33 cellular contexts compared by ENCODE assay signal in genomic region chr21:28118570-28118969, GRCh38.
"Had no signal": no experiment of that assay in that cellular context is flagged by ENCODE, and none has a peak within 500 bp of the region (broad histone marks: within the 10 kb centered on the region; RNA-seq: fewer than 3 reads in every experiment).

No MANE protein-coding gene starts in this region.

- H3K4me3 ChIP-seq: adrenal gland, body of pancreas, cardiac muscle cell had no signal

- ATAC-seq: activated CD8-positive, alpha-beta T cell treated with anti-CD3 and anti-CD28 coated beads for 36 hours; activated naive CD4-positive, alpha-beta T cell treated with anti-CD3 and anti-CD28 coated beads, Interleukin-2, amount 50 U/mL, for 72 hours; activated T-cell treated with anti-CD3 and anti-CD28 coated beads, Interleukin-2, amount 50 U/mL, for 4 hours; activated T-cell treated with anti-CD3 and anti-CD28 coated beads, Interleukin-2, amount 50 U/mL, for 72 hours; activated T-helper 17 cell treated with anti-CD3 and anti-CD28 coated beads, Interleukin-2, amount 50 U/mL, for 72 hours; body of pancreas had no signal

- H3K36me3 ChIP-seq: adrenal gland, brain microvascular endothelial cell, cardiac muscle cell had no signal

- H3K27ac ChIP-seq: adrenal gland, body of pancreas, brain microvascular endothelial cell, cardiac muscle cell, VCaP had no signal

- H3K4me1 ChIP-seq: adrenal gland, body of pancreas had no signal

- H3K9me3 ChIP-seq: adrenal gland, body of pancreas had no signal

- H3K27me3 ChIP-seq: adrenal gland, body of pancreas, brain microvascular endothelial cell, cardiac muscle cell had no signal

- DNase-seq: activated B cell treated with CpG ODN at 0.5 μM for 24 hours; activated CD4-positive, alpha-beta memory T cell treated with anti-CD3 and anti-CD28 coated beads for 36 hours; activated CD4-positive, alpha-beta T cell treated with anti-CD3 and anti-CD28 coated beads for 4 hours; activated CD4-positive, alpha-beta T cell treated with anti-CD3 and anti-CD28 coated beads, Interleukin-2, amount 10 ng/mL, durations not matched to agents 24 days and 14 days; activated CD4-positive, alpha-beta T cell treated with anti-CD3 and anti-CD28 coated beads, Interleukin-2, amount 50 U/mL, for 1 hour; activated CD4-positive, alpha-beta T cell treated with anti-CD3 and anti-CD28 coated beads, Interleukin-2, amount 50 U/mL, for 4 hours; activated CD4-positive, CD25-positive, alpha-beta regulatory T cell treated with anti-CD3 and anti-CD28 coated beads, Interleukin-2, amount 50 U/mL, for 72 hours; activated CD8-positive, alpha-beta memory T cell treated with anti-CD3 and anti-CD28 coated beads, Interleukin-2, amount 50 U/mL, for 4 hours; activated CD8-positive, alpha-beta T cell treated with anti-CD3 and anti-CD28 coated beads for 36 hours; activated effector memory CD4-positive, alpha-beta T cell treated with anti-CD3 and anti-CD28 coated beads, Interleukin-2, amount 50 U/mL, for 16 hours; activated gamma-delta T cell treated with Interleukin-2 at 50 U/mL for 16 hours; activated naive CD4-positive, alpha-beta T cell; activated naive CD4-positive, alpha-beta T cell treated with anti-CD3 and anti-CD28 coated beads for 36 hours; activated naive CD4-positive, alpha-beta T cell treated with anti-CD3 and anti-CD28 coated beads, Interleukin-2, amount 50 U/mL, for 16 hours; activated naive CD8-positive, alpha-beta T cell treated with anti-CD3 and anti-CD28 coated beads for 36 hours; activated T-cell treated with anti-CD3 and anti-CD28 coated beads for 4 hours; activated T-cell treated with anti-CD3 and anti-CD28 coated beads, Interleukin-2, amount 50 U/mL, for 1 hour; activated T-cell treated with anti-CD3 and anti-CD28 coated beads, Interleukin-2, amount 50 U/mL, for 4 hours; activated T-cell treated with anti-CD3 and anti-CD28 coated beads, Interleukin-2, amount 50 U/mL, for 72 hours; adrenal gland; amniotic stem cell; aorta; body of pancreas; brain microvascular endothelial cell; caudate nucleus; cerebellar nuclear complex; T-helper 1 cell; T-helper 2 cell; T-helper 9 cell had no signal
